In the genomic region with DNA sequence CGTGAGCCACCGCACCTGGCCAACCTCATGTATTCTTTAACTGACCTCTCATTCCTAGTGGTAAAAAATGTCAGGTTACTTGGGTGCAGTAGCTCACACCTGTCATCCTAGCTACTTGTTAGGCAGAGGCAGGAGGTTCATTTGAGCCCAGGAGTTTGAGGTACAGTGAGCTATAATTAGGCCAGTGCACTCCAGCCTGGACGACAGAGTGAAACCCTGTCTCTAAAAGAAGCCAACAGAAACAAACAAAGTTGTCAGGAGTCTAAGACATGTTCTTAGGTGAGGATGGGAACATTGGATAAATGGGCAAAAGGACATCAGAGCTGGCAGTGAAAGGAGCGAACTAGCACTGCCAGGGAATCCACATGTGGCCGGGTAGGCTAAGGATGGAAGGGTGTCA, we compare ENCODE assay signal across 18 cellular contexts.
"Had no signal": no experiment of that assay in that cellular context is flagged by ENCODE, and none has a peak within 500 bp of the region (broad histone marks: within the 10 kb centered on the region; RNA-seq: fewer than 3 reads in every experiment).

No MANE protein-coding gene starts in this region.

- DNase-seq: effector CD4-positive, alpha-beta T cell; endodermal cell; erythroblast; foreskin keratinocyte; immature natural killer cell; left colon; mammary epithelial cell; naive thymus-derived CD8-positive, alpha-beta T cell; stimulated activated CD4-positive, alpha-beta T cell treated with anti-CD3 and anti-CD28 coated beads, Interleukin-4, amount 100 ng/mL, for 1 hour; stimulated activated CD8-positive, alpha-beta memory T cell treated with anti-CD3 and anti-CD28 coated beads, Interleukin-4, amount 100 ng/mL, for 48 hours; upper lobe of left lung; uterus had no signal

- H3K27me3 ChIP-seq: foreskin keratinocyte, neutrophil, tibial artery, upper lobe of left lung, uterus had no signal

- H3K27ac ChIP-seq: coronary artery, foreskin keratinocyte, neutrophil, tibial artery, upper lobe of left lung, uterus had no signal

- H3K9me3 ChIP-seq: neutrophil, tibial artery, upper lobe of left lung, uterus had no signal

- ATAC-seq: foreskin keratinocyte; left colon; naive thymus-derived CD8-positive, alpha-beta T cell; stimulated activated memory B cell treated with anti-CD40 and anti-IgM and Interleukin-4, amounts not matched to agents 10 μg/mL and 1 μg/mL and 100 μg/mL, for 72 hours had no signal

- H3K4me3 ChIP-seq: coronary artery, tibial artery, upper lobe of left lung, uterus had no signal

- H3K4me1 ChIP-seq: foreskin keratinocyte, tibial artery, upper lobe of left lung, uterus had no signal

- FAIRE-seq: endothelial cell of umbilical vein, keratinocyte had no signal
